Comparison of ENCODE assay signal across 8 cellular contexts in genomic region chr1:94025383-94026340, GRCh38.
DNase-seq lines count a peak whose midpoint lies in the region; ATAC-seq, FAIRE-seq and TF ChIP-seq lines count a peak whose summit lies in the region.

No MANE protein-coding gene starts in this region.

- no peaks in the 10 kb centered on the region for H3K36me3 ChIP-seq in skeletal muscle satellite cell (ENCODE audit: insufficient read depth, low read length)

- H3K4me3 ChIP-seq in WI38 (ENCODE audit: low read depth, low read length) (no peak overlapping the region), skeletal muscle satellite cell (ENCODE audit: low read length) (no peak overlapping the region)

- H3K27me3 ChIP-seq in skeletal muscle satellite cell (ENCODE audit: control insufficient read depth, insufficient read depth, low read length), result no peaks in the 10 kb centered on the region

- intact Hi-C loops in left ventricle myocardium superior (cut with micrococcal nuclease), result loop anchor here (5.0 kb wide), 1 partner anchor 312 kb away; no protein-coding TSS in a partner anchor

- TF ChIP-seq POLR2A in GM12892 (IDR thresholded peaks at IDR 0.05; ENCODE audit: low read depth, low read length), result no peak

- no peaks in the 10 kb centered on the region for H3K9me3 ChIP-seq in skeletal muscle satellite cell (replicated peaks; ENCODE audit: low read length)

- peak; percentile 45 for ATAC-seq in left ventricle myocardium superior
- no peak for ATAC-seq in GM21360 (IDR thresholded peaks at IDR 0.05; ENCODE audit: unreplicated experiment)
- ATAC-seq in HG03097 (IDR thresholded peaks at IDR 0.05; ENCODE audit: low FRiP score, unreplicated experiment), result no peak

- peak overlapping the region; percentile 60 for H3K4me2 ChIP-seq in skeletal muscle satellite cell (ENCODE audit: low read length)

- DNase-seq in ACHN (peak; percentile 61), GM12892 (ENCODE audit: insufficient read length) (no peak), NCI-H2107 (lab: John Stamatoyannopoulos, UW) (peak; percentile 17), left ventricle myocardium superior (no peak)

- in situ Hi-C loops in ACHN (cut with HindIII; ENCODE audit: low pct_ligation_motif_present, low pct_unique_long_range_greater_than_20kb, low sequenced_read_pairs), result loop anchor here (25.0 kb wide), 1 partner anchor 337 kb away; no protein-coding TSS in a partner anchor

- H3K4me1 ChIP-seq in skeletal muscle satellite cell (ENCODE audit: control insufficient read depth, insufficient read depth, low read length), result peaks cover 27% of the 10 kb centered on the region

- H3K9ac ChIP-seq in skeletal muscle satellite cell (ENCODE audit: low read depth, low read length), result no peak overlapping the region

- peak; percentile 84 for FAIRE-seq in GM12892 (lab: Jason Lieb, UNC)

- peak; percentile 54 for TF ChIP-seq CTCF in WI38 (IDR thresholded peaks at IDR 0.05; ENCODE audit: low read depth, low read length)

Comparison
In these comparisons a context has a peak if more than half of its experiments do, and no peak if none do; other contexts are left out.
1. DNase-seq: peak in ACHN (single experiment) and NCI-H2107 (single experiment); none in GM12892 (single experiment) and left ventricle myocardium superior (single experiment).